ENCODE assay signal across 8 cellular contexts in genomic region chrX:153971124-153971631, GRCh38. TPM values are rescaled to one million over a fixed set of nuclear protein-coding genes. Genes with fewer than 3 reads are reported as not detected.
DNase-seq lines count a peak whose midpoint lies in the region; ATAC-seq and TF ChIP-seq lines count a peak whose summit lies in the region.

No MANE protein-coding gene starts in this region.

- no peaks in the 10 kb centered on the region for H3K27me3 ChIP-seq in Caco-2 (replicated peaks; ENCODE audit: control insufficient read depth, insufficient read depth, low read length)
- no peaks in the 10 kb centered on the region for H3K27me3 ChIP-seq in Panc1 (ENCODE audit: control insufficient read depth, insufficient read depth, low read length)
- no peaks in the 10 kb centered on the region for H3K27me3 ChIP-seq in esophagus squamous epithelium

- H3K4me3 Mint-ChIP-seq in Caco-2 (ENCODE audit: unreplicated experiment) (peak overlapping the region; percentile 98), naive B cell (peak overlapping the region; percentile 87 to 100 (median 100))
- peak overlapping the region; percentile 100 for H3K4me3 Mint-ChIP-seq in activated T-cell treated with anti-CD3 and anti-CD28 coated beads, Interleukin-2, amount 50 U/mL, for 72 hours
- H3K4me3 Mint-ChIP-seq in stimulated activated effector memory CD8-positive, alpha-beta T cell treated with anti-CD3 and anti-CD28 coated beads, Interleukin-12 subunit alpha, Interleukin-12 subunit beta, amount 100 ng/mL, for 72 hours: peak overlapping the region; percentile 97

- TF ChIP-seq CTCF in Caco-2 (IDR thresholded peaks at IDR 0.05; ENCODE audit: insufficient read depth in 1 of 2, low read depth in 1 of 2, low read length in 1 of 2, severe bottlenecking in 1 of 2, unreplicated experiment in 1 of 2) (no peak), Panc1 (IDR thresholded peaks at IDR 0.05) (no peak), esophagus squamous epithelium (IDR thresholded peaks at IDR 0.05) (no peak)

- BruUV-seq in Caco-2 (replicated peaks; lab: Mats Ljungman, UMichigan): no TSS peak
- no TSS peak for BruUV-seq in Panc1 (replicated peaks; lab: Mats Ljungman, UMichigan)

- no peaks in the 10 kb centered on the region for H3K9me3 Mint-ChIP-seq in Caco-2 (ENCODE audit: unreplicated experiment)
- H3K9me3 Mint-ChIP-seq in activated T-cell treated with anti-CD3 and anti-CD28 coated beads, Interleukin-2, amount 50 U/mL, for 72 hours: no peaks in the 10 kb centered on the region
- no peaks in the 10 kb centered on the region for H3K9me3 Mint-ChIP-seq in naive B cell
- no peaks in the 10 kb centered on the region for H3K9me3 Mint-ChIP-seq in stimulated activated effector memory CD8-positive, alpha-beta T cell treated with anti-CD3 and anti-CD28 coated beads, Interleukin-12 subunit alpha, Interleukin-12 subunit beta, amount 100 ng/mL, for 72 hours

- H3K4me3 ChIP-seq in Caco-2 (ENCODE audit: low read depth, low read length) (peak overlapping the region; percentile 73), Panc1 (ENCODE audit: low read depth in 2 of 2, low read length in 2 of 2) (peak overlapping the region; percentile 95 to 98), esophagus squamous epithelium (peak overlapping the region; percentile 76 to 95 (median 82))

- DNase-seq in Caco-2 (peak; percentile 80 to 83), HuH-7 (ENCODE audit: low spot score) (peak; percentile 83), Panc1 (ENCODE audit: low read depth, low spot score) (peak; percentile 70), esophagus squamous epithelium (lab: John Stamatoyannopoulos, UW) (peak; percentile 50), naive B cell (peak; percentile 89)
- peak; percentile 86 to 95 for DNase-seq in activated T-cell treated with anti-CD3 and anti-CD28 coated beads, Interleukin-2, amount 50 U/mL, for 72 hours
- DNase-seq in stimulated activated effector memory CD8-positive, alpha-beta T cell treated with anti-CD3 and anti-CD28 coated beads, Interleukin-12 subunit alpha, Interleukin-12 subunit beta, amount 100 ng/mL, for 72 hours (ENCODE audit: low spot score in 2 of 2): peak; percentile 62 to 89

- H3K9me3 ChIP-seq in Caco-2 (no peaks in the 10 kb centered on the region), Panc1 (ENCODE audit: control insufficient read depth, insufficient read depth, low read depth, low read length) (no peaks in the 10 kb centered on the region), esophagus squamous epithelium (no peaks in the 10 kb centered on the region)

- H3K27ac Mint-ChIP-seq in Caco-2 (ENCODE audit: unreplicated experiment) (peak overlapping the region; percentile 100), naive B cell (peak overlapping the region; percentile 98 to 100 (median 100))
- peak overlapping the region; percentile 100 for H3K27ac Mint-ChIP-seq in activated T-cell treated with anti-CD3 and anti-CD28 coated beads, Interleukin-2, amount 50 U/mL, for 72 hours
- H3K27ac Mint-ChIP-seq in stimulated activated effector memory CD8-positive, alpha-beta T cell treated with anti-CD3 and anti-CD28 coated beads, Interleukin-12 subunit alpha, Interleukin-12 subunit beta, amount 100 ng/mL, for 72 hours: peak overlapping the region; percentile 100

- H3K4me1 Mint-ChIP-seq in Caco-2 (ENCODE audit: low read depth, unreplicated experiment) (peaks cover 8% of the 10 kb centered on the region), naive B cell (peaks cover 40 to 61% (median 42%) of the 10 kb centered on the region in 3 donors)
- peaks cover 45% of the 10 kb centered on the region for H3K4me1 Mint-ChIP-seq in activated T-cell treated with anti-CD3 and anti-CD28 coated beads, Interleukin-2, amount 50 U/mL, for 72 hours (ENCODE audit: low read depth)
- peaks cover 38% of the 10 kb centered on the region for H3K4me1 Mint-ChIP-seq in stimulated activated effector memory CD8-positive, alpha-beta T cell treated with anti-CD3 and anti-CD28 coated beads, Interleukin-12 subunit alpha, Interleukin-12 subunit beta, amount 100 ng/mL, for 72 hours

- POLR2A ChIA-PET in Caco-2 (lab: Charles Lee): interaction anchor here (0.5 to 1.4 kb wide), 6 partner anchors 43 to 177 kb away, joined by 3 to 4 read pairs (median 3); partner anchors contain the start of genes IDH3G and SSR4
- POLR2A ChIA-PET in Panc1 (lab: Charles Lee): interaction anchor here (0.9 kb wide), 1 partner anchor 126 kb away, joined by 3 read pairs; the partner anchor contains the start of gene MECP2

- CTCF ChIA-PET in Caco-2 (lab: Charles Lee): interaction anchor here (0.6 kb wide), 1 partner anchor 123 kb away, joined by 4 read pairs; no protein-coding TSS in a partner anchor
- CTCF ChIA-PET in Panc1 (lab: Charles Lee): interaction anchor here (0.7 kb wide), 1 partner anchor 481 kb away, joined by 3 read pairs; no protein-coding TSS in a partner anchor

- H3K36me3 Mint-ChIP-seq in Caco-2 (ENCODE audit: insufficient read depth, unreplicated experiment): peaks cover 35% of the 10 kb centered on the region
- H3K36me3 Mint-ChIP-seq in activated T-cell treated with anti-CD3 and anti-CD28 coated beads, Interleukin-2, amount 50 U/mL, for 72 hours (ENCODE audit: insufficient read depth in 2 of 2): peaks cover 5 to 8% of the 10 kb centered on the region in 2 donors
- peaks cover 4 to 7% of the 10 kb centered on the region in 2 donors for H3K36me3 Mint-ChIP-seq in naive B cell
- H3K36me3 Mint-ChIP-seq in stimulated activated effector memory CD8-positive, alpha-beta T cell treated with anti-CD3 and anti-CD28 coated beads, Interleukin-12 subunit alpha, Interleukin-12 subunit beta, amount 100 ng/mL, for 72 hours: peaks cover 67% of the 10 kb centered on the region

- no peaks in the 10 kb centered on the region for H3K27me3 Mint-ChIP-seq in Caco-2 (ENCODE audit: insufficient read depth, unreplicated experiment)
- peaks cover 6% of the 10 kb centered on the region for H3K27me3 Mint-ChIP-seq in activated T-cell treated with anti-CD3 and anti-CD28 coated beads, Interleukin-2, amount 50 U/mL, for 72 hours (ENCODE audit: low read depth)
- no peaks in the 10 kb centered on the region for H3K27me3 Mint-ChIP-seq in naive B cell

- 0 out of 2 replicates have a peak, but pooled peaks cover 8% of the 10 kb centered on the region for H3K4me1 ChIP-seq in Caco-2
- H3K4me1 ChIP-seq in Panc1 (ENCODE audit: control insufficient read depth, insufficient read depth, low read length): peaks cover 39% of the 10 kb centered on the region
- peaks cover 39 to 62% (median 49%) of the 10 kb centered on the region in 3 donors for H3K4me1 ChIP-seq in esophagus squamous epithelium

- H3K27ac ChIP-seq in Panc1 (ENCODE audit: low read length) (peak overlapping the region; percentile 99), esophagus squamous epithelium (peak overlapping the region; percentile 98 to 99 (median 99))

- peak in 2 of 4 donors; percentile 21 to 65 for TF ChIP-seq POLR2A in esophagus squamous epithelium (IDR thresholded peaks at IDR 0.05)

- H3K36me3 ChIP-seq in Caco-2 (ENCODE audit: control insufficient read depth, insufficient read depth, low read length) (no peaks in the 10 kb centered on the region; the same call in 1 of the 2 replicates), Panc1 (ENCODE audit: control insufficient read depth, insufficient read depth, low read length) (no peaks in the 10 kb centered on the region; the same call in 1 of the 2 replicates), esophagus squamous epithelium (no peaks in the 10 kb centered on the region)

- ATAC-seq in GM21381 (IDR thresholded peaks at IDR 0.05; ENCODE audit: unreplicated experiment) (peak; percentile 34), Panc1 (peak; percentile 74), naive B cell (ENCODE audit: low read depth in 2 of 2) (peak; percentile 43 to 45)
- ATAC-seq in activated T-cell treated with anti-CD3 and anti-CD28 coated beads, Interleukin-2, amount 50 U/mL, for 72 hours (replicated peaks in 1 of 2): peak; percentile 53 to 58
- ATAC-seq in stimulated activated effector memory CD8-positive, alpha-beta T cell treated with anti-CD3 and anti-CD28 coated beads, Interleukin-12 subunit alpha, Interleukin-12 subunit beta, amount 100 ng/mL, for 72 hours: peak; percentile 63

- in situ Hi-C loops in Panc1 (cut with HindIII; ENCODE audit: low pct_unique_long_range_greater_than_20kb, low sequenced_read_pairs): no loop called here

- WGBS in esophagus squamous epithelium, 2 donors: 0 to 10% methylated on average over 7 of the region's 52 CpGs

- intact Hi-C loops in Caco-2 (cut with micrococcal nuclease; ENCODE audit: unreplicated experiment): loop anchor here (10.0 kb wide), 1 partner anchor 404 kb away; the partner anchor contains the start of genes EMD and FLNA
- intact Hi-C loops in Panc1 (cut with micrococcal nuclease; ENCODE audit: unreplicated experiment): no loop called here
- intact Hi-C loops in esophagus squamous epithelium (cut with DNase I): no loop called here

RNA-seq across cellular contexts. Expression of gene HCFC1, which starts 0.4 kb away (rescaled TPM):
- 93.7 and 95.6 TPM in 2 replicates for total RNA-seq in Caco-2 (2022)
- 113 TPM for total RNA-seq in Panc1 (2021; ENCODE audit: unreplicated experiment)
- polyA plus RNA-seq in Panc1 (2012; ENCODE audit: insufficient read length): 77.9 TPM
- total RNA-seq in activated T-cell treated with anti-CD3 and anti-CD28 coated beads, Interleukin-2, amount 50 U/mL, for 72 hours: 10 to 100 TPM; 59.3 to 65.8 TPM
- 10 to 100 TPM; 22.2 to 54.0 (median 37.0) TPM for total RNA-seq in esophagus squamous epithelium
- polyA plus RNA-seq in naive B cell (ENCODE audit: low read depth in 6 of 6): 10 to 100 TPM in 1 of 6 donors, 1 to 10 TPM in 4, under 1 TPM in 1; 0.22 to 14.0 (median 5.8) TPM

RNA-seq across cellular contexts. Expression of gene TMEM187, which starts 1.4 kb away (rescaled TPM):
- total RNA-seq in Caco-2 (2022) (4.9 and 6.6 TPM in 2 replicates), Panc1 (2021; ENCODE audit: unreplicated experiment) (15.7 TPM), esophagus squamous epithelium (1 to 10 TPM; 2.5 to 4.1 (median 3.8) TPM)
- polyA plus RNA-seq in Panc1 (2012; ENCODE audit: insufficient read length): 19.7 TPM
- 1 to 10 TPM; 9.1 to 9.8 TPM for total RNA-seq in activated T-cell treated with anti-CD3 and anti-CD28 coated beads, Interleukin-2, amount 50 U/mL, for 72 hours
- 10 to 100 TPM in 2 of 6 donors, 1 to 10 TPM in 4; 5.0 to 13.6 (median 8.1) TPM for polyA plus RNA-seq in naive B cell (ENCODE audit: low read depth in 6 of 6)

RNA-seq across cellular contexts. Expression of gene RENBP, which starts 26.7 kb away (rescaled TPM):
- total RNA-seq in Caco-2 (2022) (0.75 and 1.2 TPM in 2 replicates), Panc1 (2021; ENCODE audit: unreplicated experiment) (0.62 TPM), esophagus squamous epithelium (1 to 10 TPM in 2 of 4 donors, under 1 TPM in 1, not detected in 1; 0.45 to 7.6 (median 3.1) TPM)
- 0.62 TPM for polyA plus RNA-seq in Panc1 (2012; ENCODE audit: insufficient read length)
- total RNA-seq in activated T-cell treated with anti-CD3 and anti-CD28 coated beads, Interleukin-2, amount 50 U/mL, for 72 hours: 10 to 100 TPM; 11.6 to 13.9 TPM
- polyA plus RNA-seq in naive B cell (ENCODE audit: low read depth in 6 of 6): 1 to 10 TPM in 4 of 6 donors, under 1 TPM in 2; 0.68 to 3.8 (median 1.7) TPM

RNA-seq across cellular contexts. Expression of gene NAA10, which starts 36.3 kb away (rescaled TPM):
- total RNA-seq in Caco-2 (2022) (91.3 and 93.8 TPM in 2 replicates), Panc1 (2021; ENCODE audit: unreplicated experiment) (246 TPM), esophagus squamous epithelium (10 to 100 TPM; 42.5 to 92.5 (median 87.6) TPM)
- 347 TPM for polyA plus RNA-seq in Panc1 (2012; ENCODE audit: insufficient read length)
- 10 to 100 TPM; 76.7 to 94.1 TPM for total RNA-seq in activated T-cell treated with anti-CD3 and anti-CD28 coated beads, Interleukin-2, amount 50 U/mL, for 72 hours
- polyA plus RNA-seq in naive B cell (ENCODE audit: low read depth in 6 of 6): 10 to 100 TPM; 52.6 to 98.7 (median 61.0) TPM

RNA-seq across cellular contexts. Expression of gene ARHGAP4, which starts 45.1 kb away (rescaled TPM):
- 13.0 and 15.7 TPM in 2 replicates for total RNA-seq in Caco-2 (2022)
- 225 TPM for total RNA-seq in Panc1 (2021; ENCODE audit: unreplicated experiment)
- polyA plus RNA-seq in Panc1 (2012; ENCODE audit: insufficient read length): 297 TPM
- 100 to 1,000 TPM; 147 to 158 TPM for total RNA-seq in activated T-cell treated with anti-CD3 and anti-CD28 coated beads, Interleukin-2, amount 50 U/mL, for 72 hours
- total RNA-seq in esophagus squamous epithelium: 10 to 100 TPM in 1 of 4 donors, 1 to 10 TPM in 3; 3.9 to 18.3 (median 7.6) TPM
- polyA plus RNA-seq in naive B cell (ENCODE audit: low read depth in 6 of 6): 100 to 1,000 TPM in 2 of 6 donors, 10 to 100 TPM in 4; 71.5 to 147 (median 83.5) TPM

Comparison
In these comparisons a context has a peak if more than half of its experiments do, and no peak if none do; other contexts are left out.
1. Peak in every context shown above with its lines: DNase-seq, ATAC-seq, H3K4me3 ChIP-seq and H3K27ac ChIP-seq.